ENCODE assay signal across 20 cellular contexts in the genomic region with DNA sequence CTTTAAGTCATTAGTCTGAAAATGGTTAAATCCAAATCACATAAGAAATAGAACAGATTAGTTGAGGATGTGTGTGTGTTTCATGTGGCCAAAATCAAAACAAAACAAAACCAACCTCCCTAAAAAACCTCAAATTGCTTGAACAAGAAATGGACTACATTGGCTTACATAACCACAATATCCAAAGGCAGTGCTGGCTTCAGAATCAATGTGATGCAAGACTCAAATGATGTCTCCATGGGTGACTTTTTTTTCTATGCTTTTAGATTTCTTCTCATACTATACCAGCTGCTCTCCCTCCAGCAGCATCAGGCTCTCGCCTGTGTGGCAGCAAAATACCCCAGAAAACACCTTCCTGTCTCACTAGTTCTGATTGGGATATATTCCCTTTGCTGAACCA.
"Had no signal": no experiment of that assay in that cellular context is flagged by ENCODE, and none has a peak within 500 bp of the region (broad histone marks: within the 10 kb centered on the region; RNA-seq: fewer than 3 reads in every experiment).

No MANE protein-coding gene starts in this region.

- H3K9me3 ChIP-seq: left lung, prostate gland, suprapubic skin, tibial nerve had no signal

- H3K27me3 ChIP-seq: cardiac muscle cell, left lung, suprapubic skin, tibial nerve had no signal

- DNase-seq: activated B cell treated with CpG ODN at 0.5 μM for 24 hours; activated CD4-positive, alpha-beta T cell treated with anti-CD3 and anti-CD28 coated beads for 36 hours; activated CD4-positive, alpha-beta T cell treated with anti-CD3 and anti-CD28 coated beads, Interleukin-2, amount 50 U/mL, for 4 hours; activated CD8-positive, alpha-beta memory T cell treated with anti-CD3 and anti-CD28 coated beads, Interleukin-2, amount 50 U/mL, for 48 hours; activated naive CD4-positive, alpha-beta T cell treated with Interleukin-2 at 50 U/mL for 16 hours; activated naive CD8-positive, alpha-beta T cell treated with anti-CD3 and anti-CD28 coated beads for 36 hours; activated T-cell treated with anti-CD3 and anti-CD28 coated beads, Interleukin-2, amount 50 U/mL, for 48 hours; amygdala; effector CD4-positive, alpha-beta T cell; kidney; left lung; mammary epithelial cell; natural killer cell; stimulated activated CD4-positive, alpha-beta T cell treated with anti-CD3 and anti-CD28 coated beads, Interleukin-1b, Interleukin-23, amount 100 ng/mL, for 48 hours; T1000 had no signal

- H3K4me3 ChIP-seq: cardiac muscle cell, left lung, prostate gland, skin epidermis, suprapubic skin, tibial nerve had no signal

- H3K4me1 ChIP-seq: prostate gland, suprapubic skin had no signal

- ATAC-seq: activated CD4-positive, alpha-beta T cell treated with anti-CD3 and anti-CD28 coated beads for 36 hours; left lung; natural killer cell had no signal

- H3K27ac ChIP-seq: cardiac muscle cell, left lung, prostate gland, skin epidermis, suprapubic skin had no signal

- H3K36me3 ChIP-seq: cardiac muscle cell, left lung, prostate gland, suprapubic skin, tibial nerve had no signal
